ENCODE assay signal across 1 cellular context in genomic region chr15:96327155-96327741, GRCh38.
TF ChIP-seq lines count a peak whose summit lies in the region.

No MANE protein-coding gene starts in this region.

TF ChIP-seq in HEK293, 187 proteins besides CTCF, POLR2A, EP300 and RAD21 (continued from another document and continues in another):
- TF ChIP-seq, protein P1, sequence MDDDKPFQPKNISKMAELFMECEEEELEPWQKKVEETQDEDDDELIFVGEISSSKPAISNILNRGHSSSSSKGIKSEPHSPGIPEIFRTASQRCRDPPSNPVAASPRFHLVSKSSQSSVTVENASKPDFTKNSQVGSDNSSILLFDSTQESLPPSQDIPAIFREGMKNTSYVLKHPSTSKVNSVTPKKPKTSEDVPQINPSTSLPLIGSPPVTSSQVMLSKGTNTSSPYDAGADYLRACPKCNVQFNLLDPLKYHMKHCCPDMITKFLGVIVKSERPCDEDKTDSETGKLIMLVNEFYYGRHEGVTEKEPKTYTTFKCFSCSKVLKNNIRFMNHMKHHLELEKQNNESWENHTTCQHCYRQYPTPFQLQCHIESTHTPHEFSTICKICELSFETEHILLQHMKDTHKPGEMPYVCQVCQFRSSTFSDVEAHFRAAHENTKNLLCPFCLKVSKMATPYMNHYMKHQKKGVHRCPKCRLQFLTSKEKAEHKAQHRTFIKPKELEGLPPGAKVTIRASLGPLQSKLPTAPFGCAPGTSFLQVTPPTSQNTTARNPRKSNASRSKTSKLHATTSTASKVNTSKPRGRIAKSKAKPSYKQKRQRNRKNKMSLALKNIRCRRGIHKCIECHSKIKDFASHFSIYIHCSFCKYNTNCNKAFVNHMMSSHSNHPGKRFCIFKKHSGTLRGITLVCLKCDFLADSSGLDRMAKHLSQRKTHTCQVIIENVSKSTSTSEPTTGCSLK (tag by site-specific recombination; IDR thresholded peaks at IDR 0.05), result no peak
- TF ChIP-seq ZNF777 (tag by site-specific recombination; IDR thresholded peaks at IDR 0.05; ENCODE audit: borderline replicate concordance) (no peak), TRIM28 (IDR thresholded peaks at IDR 0.05; ENCODE audit: borderline replicate concordance, low read length) (no peak), ZNF148 (tag by site-specific recombination; IDR thresholded peaks at IDR 0.05; ENCODE audit: borderline replicate concordance) (no peak), GLIS2 (tag by site-specific recombination; IDR thresholded peaks at IDR 0.05) (no peak), ZNF133 (tag by site-specific recombination; IDR thresholded peaks at IDR 0.05) (no peak), ZBTB8A (tag by site-specific recombination; IDR thresholded peaks at IDR 0.05) (peak; percentile 16; the same call in 1 of the 2 replicates), ZNF211 (tag by site-specific recombination; IDR thresholded peaks at IDR 0.05; ENCODE audit: low read depth) (no peak), ZNF433 (tag by site-specific recombination; IDR thresholded peaks at IDR 0.05; ENCODE audit: low read depth) (no peak), MYNN (tag by site-specific recombination; IDR thresholded peaks at IDR 0.05; ENCODE audit: borderline replicate concordance) (peak; percentile 81), ZNF24 (tag by site-specific recombination; IDR thresholded peaks at IDR 0.05) (no peak), ZNF585B (tag by site-specific recombination; IDR thresholded peaks at IDR 0.05) (no peak), ZNF692 (tag by site-specific recombination; IDR thresholded peaks at IDR 0.05) (peak; percentile 33; the same call in 1 of the 2 replicates), ZNF664 (tag by site-specific recombination; IDR thresholded peaks at IDR 0.05) (0 out of 2 replicates have a peak, but pooled peaks have one; percentile 6), YY2 (tag by site-specific recombination; IDR thresholded peaks at IDR 0.05) (no peak), ZNF510 (tag by site-specific recombination; IDR thresholded peaks at IDR 0.05; ENCODE audit: insufficient replicate concordance) (no peak), ZNF791 (tag by site-specific recombination; IDR thresholded peaks at IDR 0.05) (no peak), ZNF747 (tag by site-specific recombination; IDR thresholded peaks at IDR 0.05) (no peak), ZNF843 (tag by site-specific recombination; IDR thresholded peaks at IDR 0.05) (no peak), ZNF174 (tag by site-specific recombination; IDR thresholded peaks at IDR 0.05) (no peak), ZNF366 (tag by site-specific recombination; conservative IDR thresholded peaks at IDR 0.05) (0 out of 2 replicates have a peak, but pooled peaks have one; percentile 18), ZNF658 (tag by site-specific recombination; IDR thresholded peaks at IDR 0.05) (no peak), ZXDB (tag by site-specific recombination; IDR thresholded peaks at IDR 0.05) (peak; percentile 87), ZSCAN4 (tag by site-specific recombination; IDR thresholded peaks at IDR 0.05) (no peak), ZBTB7A (tag by site-specific recombination; IDR thresholded peaks at IDR 0.05; ENCODE audit: low read depth) (0 out of 2 replicates have a peak, but pooled peaks have one; percentile 27), BCL11A (tag by site-specific recombination; IDR thresholded peaks at IDR 0.05; ENCODE audit: low read depth) (no peak), PRDM2 (tag by site-specific recombination; IDR thresholded peaks at IDR 0.05; ENCODE audit: borderline replicate concordance) (no peak), KLF8 (tag by site-specific recombination; IDR thresholded peaks at IDR 0.05) (0 out of 2 replicates have a peak, but pooled peaks have one; percentile 19), ZNF2 (tag by site-specific recombination; IDR thresholded peaks at IDR 0.05) (peak; percentile 64; the same call in 1 of the 2 replicates), KLF9 (tag by site-specific recombination; IDR thresholded peaks at IDR 0.05; ENCODE audit: low read depth) (no peak), ZNF660 (tag by site-specific recombination; IDR thresholded peaks at IDR 0.05) (peak; percentile 94)
- TF ChIP-seq, protein P2, sequence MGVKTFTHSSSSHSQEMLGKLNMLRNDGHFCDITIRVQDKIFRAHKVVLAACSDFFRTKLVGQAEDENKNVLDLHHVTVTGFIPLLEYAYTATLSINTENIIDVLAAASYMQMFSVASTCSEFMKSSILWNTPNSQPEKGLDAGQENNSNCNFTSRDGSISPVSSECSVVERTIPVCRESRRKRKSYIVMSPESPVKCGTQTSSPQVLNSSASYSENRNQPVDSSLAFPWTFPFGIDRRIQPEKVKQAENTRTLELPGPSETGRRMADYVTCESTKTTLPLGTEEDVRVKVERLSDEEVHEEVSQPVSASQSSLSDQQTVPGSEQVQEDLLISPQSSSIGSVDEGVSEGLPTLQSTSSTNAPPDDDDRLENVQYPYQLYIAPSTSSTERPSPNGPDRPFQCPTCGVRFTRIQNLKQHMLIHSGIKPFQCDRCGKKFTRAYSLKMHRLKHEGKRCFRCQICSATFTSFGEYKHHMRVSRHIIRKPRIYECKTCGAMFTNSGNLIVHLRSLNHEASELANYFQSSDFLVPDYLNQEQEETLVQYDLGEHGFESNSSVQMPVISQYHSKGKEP (tag by site-specific recombination; IDR thresholded peaks at IDR 0.05), result peak; percentile 38; the same call in 1 of the 2 replicates
- TF ChIP-seq, protein P3, sequence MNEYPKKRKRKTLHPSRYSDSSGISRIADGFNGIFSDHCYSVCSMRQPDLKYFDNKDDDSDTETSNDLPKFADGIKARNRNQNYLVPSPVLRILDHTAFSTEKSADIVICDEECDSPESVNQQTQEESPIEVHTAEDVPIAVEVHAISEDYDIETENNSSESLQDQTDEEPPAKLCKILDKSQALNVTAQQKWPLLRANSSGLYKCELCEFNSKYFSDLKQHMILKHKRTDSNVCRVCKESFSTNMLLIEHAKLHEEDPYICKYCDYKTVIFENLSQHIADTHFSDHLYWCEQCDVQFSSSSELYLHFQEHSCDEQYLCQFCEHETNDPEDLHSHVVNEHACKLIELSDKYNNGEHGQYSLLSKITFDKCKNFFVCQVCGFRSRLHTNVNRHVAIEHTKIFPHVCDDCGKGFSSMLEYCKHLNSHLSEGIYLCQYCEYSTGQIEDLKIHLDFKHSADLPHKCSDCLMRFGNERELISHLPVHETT (tag by site-specific recombination; IDR thresholded peaks at IDR 0.05), result no peak
- TF ChIP-seq, protein P4, sequence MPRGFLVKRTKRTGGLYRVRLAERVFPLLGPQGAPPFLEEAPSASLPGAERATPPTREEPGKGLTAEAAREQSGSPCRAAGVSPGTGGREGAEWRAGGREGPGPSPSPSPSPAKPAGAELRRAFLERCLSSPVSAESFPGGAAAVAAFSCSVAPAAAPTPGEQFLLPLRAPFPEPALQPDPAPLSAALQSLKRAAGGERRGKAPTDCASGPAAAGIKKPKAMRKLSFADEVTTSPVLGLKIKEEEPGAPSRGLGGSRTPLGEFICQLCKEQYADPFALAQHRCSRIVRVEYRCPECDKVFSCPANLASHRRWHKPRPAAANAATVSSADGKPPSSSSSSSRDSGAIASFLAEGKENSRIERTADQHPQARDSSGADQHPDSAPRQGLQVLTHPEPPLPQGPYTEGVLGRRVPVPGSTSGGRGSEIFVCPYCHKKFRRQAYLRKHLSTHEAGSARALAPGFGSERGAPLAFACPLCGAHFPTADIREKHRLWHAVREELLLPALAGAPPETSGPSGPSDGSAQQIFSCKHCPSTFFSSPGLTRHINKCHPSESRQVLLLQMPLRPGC (tag by site-specific recombination; IDR thresholded peaks at IDR 0.05), result no peak
- TF ChIP-seq, protein P5, sequence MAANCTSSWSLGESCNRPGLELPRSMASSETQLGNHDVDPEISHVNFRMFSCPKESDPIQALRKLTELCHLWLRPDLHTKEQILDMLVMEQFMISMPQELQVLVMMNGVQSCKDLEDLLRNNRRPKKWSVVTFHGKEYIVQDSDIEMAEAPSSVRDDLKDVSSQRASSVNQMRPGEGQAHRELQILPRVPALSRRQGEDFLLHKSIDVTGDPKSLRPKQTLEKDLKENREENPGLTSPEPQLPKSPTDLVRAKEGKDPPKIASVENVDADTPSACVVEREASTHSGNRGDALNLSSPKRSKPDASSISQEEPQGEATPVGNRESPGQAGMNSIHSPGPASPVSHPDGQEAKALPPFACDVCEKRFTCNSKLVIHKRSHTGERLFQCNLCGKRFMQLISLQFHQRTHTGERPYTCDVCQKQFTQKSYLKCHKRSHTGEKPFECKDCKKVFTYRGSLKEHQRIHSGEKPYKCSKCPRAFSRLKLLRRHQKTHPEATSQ (tag by site-specific recombination; IDR thresholded peaks at IDR 0.05), result no peak
- TF ChIP-seq, protein P6, sequence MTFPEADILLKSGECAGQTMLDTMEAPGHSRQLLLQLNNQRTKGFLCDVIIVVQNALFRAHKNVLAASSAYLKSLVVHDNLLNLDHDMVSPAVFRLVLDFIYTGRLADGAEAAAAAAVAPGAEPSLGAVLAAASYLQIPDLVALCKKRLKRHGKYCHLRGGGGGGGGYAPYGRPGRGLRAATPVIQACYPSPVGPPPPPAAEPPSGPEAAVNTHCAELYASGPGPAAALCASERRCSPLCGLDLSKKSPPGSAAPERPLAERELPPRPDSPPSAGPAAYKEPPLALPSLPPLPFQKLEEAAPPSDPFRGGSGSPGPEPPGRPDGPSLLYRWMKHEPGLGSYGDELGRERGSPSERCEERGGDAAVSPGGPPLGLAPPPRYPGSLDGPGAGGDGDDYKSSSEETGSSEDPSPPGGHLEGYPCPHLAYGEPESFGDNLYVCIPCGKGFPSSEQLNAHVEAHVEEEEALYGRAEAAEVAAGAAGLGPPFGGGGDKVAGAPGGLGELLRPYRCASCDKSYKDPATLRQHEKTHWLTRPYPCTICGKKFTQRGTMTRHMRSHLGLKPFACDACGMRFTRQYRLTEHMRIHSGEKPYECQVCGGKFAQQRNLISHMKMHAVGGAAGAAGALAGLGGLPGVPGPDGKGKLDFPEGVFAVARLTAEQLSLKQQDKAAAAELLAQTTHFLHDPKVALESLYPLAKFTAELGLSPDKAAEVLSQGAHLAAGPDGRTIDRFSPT (tag by site-specific recombination; IDR thresholded peaks at IDR 0.05), result no peak
